In genomic region chr1:30106125-30106524, GRCh38 we compare ENCODE assay signal across 8 cellular contexts.
DNase-seq lines count a peak whose midpoint lies in the region; ATAC-seq and TF ChIP-seq lines count a peak whose summit lies in the region.

No MANE protein-coding gene starts in this region.

- DNase-seq in Calu3, result peak; percentile 74
- peak; percentile 51 for DNase-seq in HuH-7.5 (ENCODE audit: low spot score)
- DNase-seq in astrocyte of the cerebellum (ENCODE audit: low read depth), result no peak
- no peak for DNase-seq in right lobe of liver
- no peak for DNase-seq in NCI-H2029 treated with DMSO at 0.1 percent for 48 hours (lab: John Stamatoyannopoulos, UW)
- DNase-seq in NCI-H2196 treated with DMSO at 0.1 percent for 48 hours (lab: John Stamatoyannopoulos, UW; ENCODE audit: unreplicated experiment), result no peak

- no peak overlapping the region for H3K27ac ChIP-seq in right lobe of liver

- H3K4me1 Mint-ChIP-seq in Calu3 (ENCODE audit: low read depth, unreplicated experiment), result no peaks in the 10 kb centered on the region

- no peaks in the 10 kb centered on the region for H3K36me3 Mint-ChIP-seq in Calu3 (ENCODE audit: insufficient read depth, unreplicated experiment)

- H3K4me3 ChIP-seq in astrocyte of the cerebellum (ENCODE audit: low read depth, low read length) (no peak overlapping the region), right lobe of liver (no peak overlapping the region)

- H3K27me3 Mint-ChIP-seq in Calu3 (ENCODE audit: unreplicated experiment), result peaks cover 100% of the 10 kb centered on the region

- H3K9me3 Mint-ChIP-seq in Calu3 (ENCODE audit: low read depth, unreplicated experiment), result no peaks in the 10 kb centered on the region

- no peak for TF ChIP-seq POLR2A in right lobe of liver (IDR thresholded peaks at IDR 0.05)

- CTCF ChIA-PET in Calu3 (lab: Charles Lee), result no interaction called here

- in situ Hi-C loops in astrocyte of the cerebellum (cut with HindIII; ENCODE audit: low sequenced_read_pairs), result loop anchor here (25.0 kb wide), 2 partner anchors 744 to 869 kb away; partner anchors contain the start of genes MECR and PTPRU

- H3K36me3 ChIP-seq in right lobe of liver, result no peaks in the 10 kb centered on the region

- H3K27ac Mint-ChIP-seq in Calu3 (ENCODE audit: unreplicated experiment), result no peak overlapping the region

- TF ChIP-seq CTCF in Calu3 (IDR thresholded peaks at IDR 0.05; ENCODE audit: unreplicated experiment) (peak; percentile 84), astrocyte of the cerebellum (IDR thresholded peaks at IDR 0.05; ENCODE audit: low read depth, low read length, missing control alignments) (peak; percentile 55), right lobe of liver (IDR thresholded peaks at IDR 0.05) (peak in 3 of 4 donors; percentile 28 to 35 (median 34))

- H3K4me3 Mint-ChIP-seq in Calu3 (ENCODE audit: low read depth, unreplicated experiment), result no peak overlapping the region

- H3K27me3 ChIP-seq in right lobe of liver, result no peaks in the 10 kb centered on the region

- intact Hi-C loops in Calu3 (cut with micrococcal nuclease; ENCODE audit: unreplicated experiment) (loop anchor here (10.0 kb wide), 2 partner anchors 591 to 599 kb away; no protein-coding TSS in a partner anchor), right lobe of liver (cut with DNase I) (no loop called here)

- ATAC-seq in right lobe of liver (peak; percentile 41 to 65 (median 56)), HG03442 (IDR thresholded peaks at IDR 0.05; ENCODE audit: unreplicated experiment) (no peak), GM19395 (IDR thresholded peaks at IDR 0.05; ENCODE audit: unreplicated experiment) (no peak)

- BruUV-seq in Calu3 (replicated peaks; lab: Mats Ljungman, UMichigan), result no TSS peak

- 10% methylated on average over 6 of the region's 8 CpGs for WGBS in right lobe of liver (ENCODE audit: insufficient coverage, low coverage, low lambda C conversion rate, missing lambda C conversion rate)

- H3K9me3 ChIP-seq in right lobe of liver, result no peaks in the 10 kb centered on the region

- no peaks in the 10 kb centered on the region for H3K4me1 ChIP-seq in right lobe of liver

Comparison
In these comparisons a context has a peak if more than half of its experiments do, and no peak if none do; other contexts are left out.
1. DNase-seq: peak in Calu3 (single experiment) and HuH-7.5 (single experiment); none in astrocyte of the cerebellum (single experiment), right lobe of liver (0 of 3), NCI-H2029 treated with DMSO at 0.1 percent for 48 hours (single experiment) and NCI-H2196 treated with DMSO at 0.1 percent for 48 hours (single experiment).
2. CTCF ChIP-seq: peak in every context shown above with its lines; median percentile 84 in Calu3; 55 in astrocyte of the cerebellum; 34 in right lobe of liver.
3. ATAC-seq: peak in right lobe of liver (4 of 4); none in HG03442 (single experiment) and GM19395 (single experiment).